In the genomic region with DNA sequence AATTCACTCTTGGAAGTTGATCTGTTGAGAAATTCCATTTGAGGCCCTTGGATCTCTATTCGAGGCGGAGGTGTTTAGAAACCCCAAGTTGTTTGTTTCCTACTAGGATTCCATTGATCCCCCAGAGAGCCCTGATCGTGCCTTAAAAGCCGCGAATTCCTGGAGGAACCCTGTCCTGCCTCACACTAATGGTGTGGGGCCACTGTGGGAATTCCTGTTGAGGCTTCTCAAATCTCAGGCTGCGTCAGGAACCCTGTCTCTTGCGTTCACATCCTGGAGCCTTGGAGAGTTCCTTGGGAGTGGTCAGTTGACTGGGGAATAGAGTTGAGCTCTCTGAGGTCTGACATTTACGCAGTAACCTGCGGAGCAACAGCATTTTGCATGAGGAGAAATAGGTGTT, we compare ENCODE assay signal across 3 cellular contexts.
TF ChIP-seq lines count a peak whose summit lies in the region.

No MANE protein-coding gene starts in this region.

TF ChIP-seq in SK-N-SH, 30 proteins besides CTCF, POLR2A, EP300 and RAD21:
- TF ChIP-seq FOXM1 (IDR thresholded peaks at IDR 0.05; ENCODE audit: low read depth) (no peak), CHD2 (IDR thresholded peaks at IDR 0.05; ENCODE audit: low read length, partially characterized antibody) (no peak), USF1 (IDR thresholded peaks at IDR 0.05; ENCODE audit: borderline replicate concordance, low read depth) (no peak), GATA2 (CRISPR knock-in tag; IDR thresholded peaks at IDR 0.05) (no peak), RCOR1 (IDR thresholded peaks at IDR 0.05; ENCODE audit: low read length) (no peak), NFIC (IDR thresholded peaks at IDR 0.05; ENCODE audit: borderline replicate concordance) (no peak), NRF1 (IDR thresholded peaks at IDR 0.05; ENCODE audit: low read depth, low read length) (no peak), SMC3 (IDR thresholded peaks at IDR 0.05; ENCODE audit: low read depth, low read length) (no peak), JUND (IDR thresholded peaks at IDR 0.05) (no peak), FOSL2 (IDR thresholded peaks at IDR 0.05; ENCODE audit: borderline replicate concordance, low read depth) (no peak), POLR2AphosphoS5 (IDR thresholded peaks at IDR 0.05; ENCODE audit: low read depth, low read length) (no peak), TAF1 (IDR thresholded peaks at IDR 0.05; ENCODE audit: borderline replicate concordance, low read depth, low read length) (no peak), MXI1 (IDR thresholded peaks at IDR 0.05; ENCODE audit: low read depth, low read length) (no peak), TCF12 (IDR thresholded peaks at IDR 0.05) (no peak), MEF2A (IDR thresholded peaks at IDR 0.05; ENCODE audit: borderline replicate concordance, low read depth) (no peak)
- TF ChIP-seq, protein P1, sequence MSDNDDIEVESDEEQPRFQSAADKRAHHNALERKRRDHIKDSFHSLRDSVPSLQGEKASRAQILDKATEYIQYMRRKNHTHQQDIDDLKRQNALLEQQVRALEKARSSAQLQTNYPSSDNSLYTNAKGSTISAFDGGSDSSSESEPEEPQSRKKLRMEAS (IDR thresholded peaks at IDR 0.05; ENCODE audit: low read depth), result no peak
- TF ChIP-seq, protein P2, sequence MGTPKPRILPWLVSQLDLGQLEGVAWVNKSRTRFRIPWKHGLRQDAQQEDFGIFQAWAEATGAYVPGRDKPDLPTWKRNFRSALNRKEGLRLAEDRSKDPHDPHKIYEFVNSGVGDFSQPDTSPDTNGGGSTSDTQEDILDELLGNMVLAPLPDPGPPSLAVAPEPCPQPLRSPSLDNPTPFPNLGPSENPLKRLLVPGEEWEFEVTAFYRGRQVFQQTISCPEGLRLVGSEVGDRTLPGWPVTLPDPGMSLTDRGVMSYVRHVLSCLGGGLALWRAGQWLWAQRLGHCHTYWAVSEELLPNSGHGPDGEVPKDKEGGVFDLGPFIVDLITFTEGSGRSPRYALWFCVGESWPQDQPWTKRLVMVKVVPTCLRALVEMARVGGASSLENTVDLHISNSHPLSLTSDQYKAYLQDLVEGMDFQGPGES (IDR thresholded peaks at IDR 0.05; ENCODE audit: low read depth, low read length), result no peak
- TF ChIP-seq, protein P3, sequence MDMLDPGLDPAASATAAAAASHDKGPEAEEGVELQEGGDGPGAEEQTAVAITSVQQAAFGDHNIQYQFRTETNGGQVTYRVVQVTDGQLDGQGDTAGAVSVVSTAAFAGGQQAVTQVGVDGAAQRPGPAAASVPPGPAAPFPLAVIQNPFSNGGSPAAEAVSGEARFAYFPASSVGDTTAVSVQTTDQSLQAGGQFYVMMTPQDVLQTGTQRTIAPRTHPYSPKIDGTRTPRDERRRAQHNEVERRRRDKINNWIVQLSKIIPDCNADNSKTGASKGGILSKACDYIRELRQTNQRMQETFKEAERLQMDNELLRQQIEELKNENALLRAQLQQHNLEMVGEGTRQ (IDR thresholded peaks at IDR 0.05; ENCODE audit: borderline replicate concordance, low read depth, low read length), result no peak
TF ChIP-seq in SK-N-SH: peak in this region for 0.

TF ChIP-seq in SK-N-SH treated with all-trans-retinoic acid at 6 μM for 48 hours, 23 proteins besides CTCF, POLR2A, EP300 and RAD21 (continues in another document):
- TF ChIP-seq ISL1 (CRISPR knock-in tag; IDR thresholded peaks at IDR 0.05), result no peak
- no peak for TF ChIP-seq CSDC2 (CRISPR knock-in tag; IDR thresholded peaks at IDR 0.05)
- TF ChIP-seq ZFP30 (CRISPR knock-in tag; IDR thresholded peaks at IDR 0.05), result no peak
- no peak for TF ChIP-seq ZNF565 (CRISPR knock-in tag; conservative IDR thresholded peaks at IDR 0.05; ENCODE audit: low read depth)
- TF ChIP-seq RARB (CRISPR knock-in tag; IDR thresholded peaks at IDR 0.05), result no peak
- TF ChIP-seq ESRRG (CRISPR knock-in tag; IDR thresholded peaks at IDR 0.05), result no peak
- no peak for TF ChIP-seq GLIS3 (CRISPR knock-in tag; IDR thresholded peaks at IDR 0.05)
- no peak for TF ChIP-seq POU6F1 (CRISPR knock-in tag; IDR thresholded peaks at IDR 0.05; ENCODE audit: borderline replicate concordance, low read depth)
- no peak for TF ChIP-seq PATZ1 (CRISPR knock-in tag; IDR thresholded peaks at IDR 0.05; ENCODE audit: borderline replicate concordance)
- TF ChIP-seq ARNTL (CRISPR knock-in tag; IDR thresholded peaks at IDR 0.05; ENCODE audit: borderline replicate concordance, low read depth), result no peak
- TF ChIP-seq, protein P4, sequence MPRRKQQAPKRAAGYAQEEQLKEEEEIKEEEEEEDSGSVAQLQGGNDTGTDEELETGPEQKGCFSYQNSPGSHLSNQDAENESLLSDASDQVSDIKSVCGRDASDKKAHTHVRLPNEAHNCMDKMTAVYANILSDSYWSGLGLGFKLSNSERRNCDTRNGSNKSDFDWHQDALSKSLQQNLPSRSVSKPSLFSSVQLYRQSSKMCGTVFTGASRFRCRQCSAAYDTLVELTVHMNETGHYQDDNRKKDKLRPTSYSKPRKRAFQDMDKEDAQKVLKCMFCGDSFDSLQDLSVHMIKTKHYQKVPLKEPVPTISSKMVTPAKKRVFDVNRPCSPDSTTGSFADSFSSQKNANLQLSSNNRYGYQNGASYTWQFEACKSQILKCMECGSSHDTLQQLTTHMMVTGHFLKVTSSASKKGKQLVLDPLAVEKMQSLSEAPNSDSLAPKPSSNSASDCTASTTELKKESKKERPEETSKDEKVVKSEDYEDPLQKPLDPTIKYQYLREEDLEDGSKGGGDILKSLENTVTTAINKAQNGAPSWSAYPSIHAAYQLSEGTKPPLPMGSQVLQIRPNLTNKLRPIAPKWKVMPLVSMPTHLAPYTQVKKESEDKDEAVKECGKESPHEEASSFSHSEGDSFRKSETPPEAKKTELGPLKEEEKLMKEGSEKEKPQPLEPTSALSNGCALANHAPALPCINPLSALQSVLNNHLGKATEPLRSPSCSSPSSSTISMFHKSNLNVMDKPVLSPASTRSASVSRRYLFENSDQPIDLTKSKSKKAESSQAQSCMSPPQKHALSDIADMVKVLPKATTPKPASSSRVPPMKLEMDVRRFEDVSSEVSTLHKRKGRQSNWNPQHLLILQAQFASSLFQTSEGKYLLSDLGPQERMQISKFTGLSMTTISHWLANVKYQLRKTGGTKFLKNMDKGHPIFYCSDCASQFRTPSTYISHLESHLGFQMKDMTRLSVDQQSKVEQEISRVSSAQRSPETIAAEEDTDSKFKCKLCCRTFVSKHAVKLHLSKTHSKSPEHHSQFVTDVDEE (CRISPR knock-in tag; IDR thresholded peaks at IDR 0.05), result no peak
- TF ChIP-seq OSR1 (CRISPR knock-in tag; IDR thresholded peaks at IDR 0.05), result no peak
- no peak for TF ChIP-seq PPARA (CRISPR knock-in tag; IDR thresholded peaks at IDR 0.05; ENCODE audit: borderline replicate concordance)

TF ChIP-seq in K562, 482 proteins besides CTCF, POLR2A, EP300 and RAD21:
- TF ChIP-seq CREM (IDR thresholded peaks at IDR 0.05; ENCODE audit: low read depth), result no peak
- TF ChIP-seq ETV5 (CRISPR knock-in tag; IDR thresholded peaks at IDR 0.05; ENCODE audit: low read depth), result no peak
- no peak for TF ChIP-seq SRSF7 (optimal IDR thresholded peaks at IDR 0.05; ENCODE audit: low read depth, low read length)
